Comparison of ENCODE assay signal across 24 cellular contexts in genomic region chr10:69512901-69513300, GRCh38.
DNase-seq lines count a peak whose midpoint lies in the region; ATAC-seq and TF ChIP-seq lines count a peak whose summit lies in the region.
"Had no signal": no experiment of that assay in that cellular context is flagged by ENCODE, and none has a peak within 500 bp of the region (broad histone marks: within the 10 kb centered on the region; RNA-seq: fewer than 3 reads in every experiment).

No MANE protein-coding gene starts in this region.

- no peak for TF ChIP-seq CTCF in mammary epithelial cell (conservative IDR thresholded peaks at IDR 0.05 in 1 of 2, IDR thresholded peaks at IDR 0.05 in 1 of 2; ENCODE audit: extremely low read depth in 1 of 2, insufficient read depth in 1 of 2, low read depth in 1 of 2, low read length in 2 of 2)

- ATAC-seq in GM21381 (IDR thresholded peaks at IDR 0.05; ENCODE audit: unreplicated experiment) = no peak
- ATAC-seq in GM21390 (IDR thresholded peaks at IDR 0.05; ENCODE audit: unreplicated experiment) = no peak
- ATAC-seq: CD8-positive, alpha-beta T cell; K562; Panc1 had no signal

- DNase-seq in M059J (ENCODE audit: low read depth) (peak; percentile 18), mammary epithelial cell (peak; percentile 65), fibroblast of gingiva (ENCODE audit: low read depth) (peak; percentile 29), NCI-H1092 (lab: John Stamatoyannopoulos, UW) (no peak), NCI-H748 (lab: John Stamatoyannopoulos, UW; ENCODE audit: unreplicated experiment) (no peak)
- DNase-seq: Caco-2; CD8-positive, alpha-beta T cell; EL; GF-D8; GOT3; HFFc6; Kasumi-1; NCI-H2029; NCI-H446; NCI-H524 treated with DMSO at 0.1 percent for 48 hours; SHP77; T-helper 1 cell had no signal

- no peaks in the 10 kb centered on the region for H4K20me1 ChIP-seq in mammary epithelial cell (ENCODE audit: insufficient read depth, low read length)

- no peak overlapping the region for H3K9ac ChIP-seq in mammary epithelial cell (ENCODE audit: insufficient read depth, low read length)

- H3K79me2 ChIP-seq in mammary epithelial cell (ENCODE audit: insufficient read depth, low read length) = no peaks in the 10 kb centered on the region

- no peaks in the 10 kb centered on the region for H3K9me3 ChIP-seq in mammary epithelial cell (replicated peaks; ENCODE audit: insufficient read depth, low read length)
- H3K9me3 ChIP-seq: Caco-2, HAP-1 had no signal

- 59% methylated on average over 2 of the region's 2 CpGs for WGBS in mammary epithelial cell (ENCODE audit: low coverage, missing lambda C conversion rate)

- intact Hi-C loops in mammary epithelial cell (cut with micrococcal nuclease) = no loop called here

- no peak overlapping the region for H3K4me3 ChIP-seq in mammary epithelial cell (replicated peaks in 1 of 3; ENCODE audit: insufficient read depth in 1 of 3, low read depth in 2 of 3, low read length in 3 of 3)
- H3K4me3 ChIP-seq: HAP-1, K562 had no signal

- peaks cover 2% of the 10 kb centered on the region for H3K27me3 ChIP-seq in mammary epithelial cell (ENCODE audit: insufficient read depth, low read length)

- BruUV-seq in mammary epithelial cell (replicated peaks; lab: Mats Ljungman, UMichigan) = no TSS peak

- in situ Hi-C loops in mammary epithelial cell (cut with MboI; ENCODE audit: low sequenced_read_pairs in 2 of 2) = loop anchor here in 1 of 2 donors (25.0 kb wide), 1 partner anchor 276 kb away; no protein-coding TSS in a partner anchor

- H2AFZ ChIP-seq in mammary epithelial cell (ENCODE audit: low read depth, low read length) = no peak overlapping the region

- no peaks in the 10 kb centered on the region for H3K36me3 ChIP-seq in mammary epithelial cell (ENCODE audit: insufficient read depth, low read length)
- H3K36me3 ChIP-seq: HAP-1 had no signal

- no peaks in the 10 kb centered on the region for H3K4me1 ChIP-seq in mammary epithelial cell (ENCODE audit: insufficient read depth, low read length)
- H3K4me1 ChIP-seq: Caco-2, HAP-1 had no signal

- no peak overlapping the region for H3K4me2 ChIP-seq in mammary epithelial cell (ENCODE audit: insufficient read depth, low read depth, low read length)

- dilution Hi-C loops in mammary epithelial cell (cut with HindIII; ENCODE audit: low sequenced_read_pairs) = no loop called here

- no peak overlapping the region for H3K27ac ChIP-seq in mammary epithelial cell (ENCODE audit: insufficient read depth, low read depth, low read length)
- H3K27ac ChIP-seq: C4-2B, RWPE1 had no signal

- CTCF ChIA-PET in mammary epithelial cell (lab: Charles Lee; ENCODE audit: low non-redundant PET) = no interaction called here

Comparison
In these comparisons a context has a peak if more than half of its experiments do, and no peak if none do; other contexts are left out.
1. DNase-seq: peak in M059J (single experiment), mammary epithelial cell (single experiment) and fibroblast of gingiva (single experiment); none in NCI-H1092 (single experiment) and NCI-H748 (single experiment).